Comparison of ENCODE assay signal across 20 cellular contexts in genomic region chr7:115864082-115864481, GRCh38.
DNase-seq lines count a peak whose midpoint lies in the region; ATAC-seq and TF ChIP-seq lines count a peak whose summit lies in the region.
"Had no signal": no experiment of that assay in that cellular context is flagged by ENCODE, and none has a peak within 500 bp of the region (broad histone marks: within the 10 kb centered on the region; RNA-seq: fewer than 3 reads in every experiment).

No MANE protein-coding gene starts in this region.

- no peak for TF ChIP-seq POLR2A in testis (IDR thresholded peaks at IDR 0.05)

- H3K27ac Mint-ChIP-seq in T-helper 17 cell = no peak overlapping the region
- no peak overlapping the region for H3K27ac Mint-ChIP-seq in T-helper 2 cell treated with Interferon-gamma antibody and Interleukin-4, amounts not matched to agents 5 μg/mL and 100 μg/mL, for 36 hours
- H3K27ac Mint-ChIP-seq: B cell; CD4-positive, alpha-beta T cell; IgD-negative memory B cell had no signal

- H3K9me3 ChIP-seq in testis = no peaks in the 10 kb centered on the region
- H3K9me3 ChIP-seq in T-helper 17 cell (ENCODE audit: control insufficient read depth, low read length, poor library complexity, severe bottlenecking) = no peaks in the 10 kb centered on the region
- H3K9me3 ChIP-seq: Caco-2 had no signal

- H3K36me3 ChIP-seq in testis (ENCODE audit: low read depth, missing control alignments) = no peaks in the 10 kb centered on the region

- 86 to 95% methylated on average over 2 of the region's 2 CpGs for WGBS in testis, 2 donors

- peaks cover 28% of the 10 kb centered on the region for H3K27me3 Mint-ChIP-seq in T-helper 17 cell
- H3K27me3 Mint-ChIP-seq in T-helper 2 cell treated with Interferon-gamma antibody and Interleukin-4, amounts not matched to agents 5 μg/mL and 100 μg/mL, for 36 hours (ENCODE audit: low read depth) = no peaks in the 10 kb centered on the region
- H3K27me3 Mint-ChIP-seq: CD4-positive, alpha-beta T cell; IgD-negative memory B cell had no signal

- no peaks in the 10 kb centered on the region for H3K27me3 ChIP-seq in testis

- intact Hi-C loops in testis (cut with DNase I; ENCODE audit: low total_unique reads) = no loop called here

- no peaks in the 10 kb centered on the region for H3K4me1 ChIP-seq in testis
- H3K4me1 ChIP-seq: Caco-2 had no signal

- H3K27ac ChIP-seq in testis = no peak overlapping the region

- no peak for TF ChIP-seq CTCF in testis (IDR thresholded peaks at IDR 0.05)

- ATAC-seq in HG03175 (IDR thresholded peaks at IDR 0.05; ENCODE audit: unreplicated experiment) (peak; percentile 62), T-helper 17 cell (no peak)

- peak; percentile 73 for DNase-seq in NOMO-1 treated with DMSO at 0.1 percent for 48 hours (lab: John Stamatoyannopoulos, UW; ENCODE audit: unreplicated experiment)
- peak; percentile 17 for DNase-seq in SKM-1 (lab: John Stamatoyannopoulos, UW; ENCODE audit: unreplicated experiment)
- peak; percentile 21 for DNase-seq in pons (ENCODE audit: low spot score)
- no peak for DNase-seq in testis
- DNase-seq in T1000 (lab: John Stamatoyannopoulos, UW) = no peak
- no peak for DNase-seq in T-helper 17 cell
- no peak for DNase-seq in T-helper 2 cell treated with Interferon-gamma antibody and Interleukin-4, amounts not matched to agents 5 μg/mL and 100 μg/mL, for 36 hours (ENCODE audit: low spot score)
- DNase-seq: Caco-2; CD4-positive, alpha-beta T cell; H7; NCI-H1417; NCI-H187; NCI-H226; NCI-H524; NCI-H82; SHP77 treated with DMSO at 0.1 percent for 48 hours; T-helper 2 cell had no signal

- H3K4me1 Mint-ChIP-seq in T-helper 17 cell = peaks cover 5% of the 10 kb centered on the region
- no peaks in the 10 kb centered on the region for H3K4me1 Mint-ChIP-seq in T-helper 2 cell treated with Interferon-gamma antibody and Interleukin-4, amounts not matched to agents 5 μg/mL and 100 μg/mL, for 36 hours (ENCODE audit: low read depth)

- no peak overlapping the region for H3K4me3 ChIP-seq in testis

- no peaks in the 10 kb centered on the region for H3K36me3 Mint-ChIP-seq in T-helper 17 cell (ENCODE audit: low read depth)
- no peaks in the 10 kb centered on the region for H3K36me3 Mint-ChIP-seq in T-helper 2 cell treated with Interferon-gamma antibody and Interleukin-4, amounts not matched to agents 5 μg/mL and 100 μg/mL, for 36 hours (ENCODE audit: low read depth)
- H3K36me3 Mint-ChIP-seq: IgD-negative memory B cell had no signal

- H3K4me3 Mint-ChIP-seq in T-helper 17 cell = no peak overlapping the region
- H3K4me3 Mint-ChIP-seq in T-helper 2 cell treated with Interferon-gamma antibody and Interleukin-4, amounts not matched to agents 5 μg/mL and 100 μg/mL, for 36 hours = no peak overlapping the region
- H3K4me3 Mint-ChIP-seq: B cell; CD4-positive, alpha-beta T cell; IgD-negative memory B cell had no signal

- H3K9me3 Mint-ChIP-seq in T-helper 2 cell treated with Interferon-gamma antibody and Interleukin-4, amounts not matched to agents 5 μg/mL and 100 μg/mL, for 36 hours = no peaks in the 10 kb centered on the region
- H3K9me3 Mint-ChIP-seq: CD4-positive, alpha-beta T cell; IgD-negative memory B cell had no signal

Comparison
In these comparisons a context has a peak if more than half of its experiments do, and no peak if none do; other contexts are left out.
1. DNase-seq: peak in NOMO-1 treated with DMSO at 0.1 percent for 48 hours (single experiment), SKM-1 (single experiment) and pons (single experiment); none in testis (single experiment), T1000 (single experiment), T-helper 17 cell (0 of 3) and T-helper 2 cell treated with Interferon-gamma antibody and Interleukin-4, amounts not matched to agents 5 μg/mL and 100 μg/mL, for 36 hours (single experiment).